ENCODE assay signal across 27 cellular contexts in genomic region chr1:203176744-203177460, GRCh38. TPM values are rescaled to one million over a fixed set of nuclear protein-coding genes. Genes with fewer than 3 reads are reported as not detected.
DNase-seq lines count a peak whose midpoint lies in the region; ATAC-seq, FAIRE-seq and TF ChIP-seq lines count a peak whose summit lies in the region.
"Had no signal": no experiment of that assay in that cellular context is flagged by ENCODE, and none has a peak within 500 bp of the region (broad histone marks: within the 10 kb centered on the region; RNA-seq: fewer than 3 reads in every experiment).

No MANE protein-coding gene starts in this region.

- no peak overlapping the region for H3K4me3 Mint-ChIP-seq in astrocyte (ENCODE audit: unreplicated experiment)
- H3K4me3 Mint-ChIP-seq in nephron progenitor cell, result no peak overlapping the region
- no peak overlapping the region for H3K4me3 Mint-ChIP-seq in activated CD4-positive, alpha-beta T cell treated with anti-CD3 and anti-CD28 coated beads, Interleukin-2, amount 10 ng/mL, durations not matched to agents 24 days and 14 days
- H3K4me3 Mint-ChIP-seq: activated naive CD4-positive, alpha-beta T cell treated with anti-CD3 and anti-CD28 coated beads, Interleukin-2, amount 10 ng/mL, durations not matched to agents 7 days and 5 days; naive B cell; stimulated activated naive B cell treated with anti-CD40 and anti-IgM and Interleukin-4, amounts not matched to agents 10 μg/mL and 1 μg/mL and 100 μg/mL, for 72 hours had no signal

- H3K27ac Mint-ChIP-seq in astrocyte (ENCODE audit: unreplicated experiment), result no peak overlapping the region
- H3K27ac Mint-ChIP-seq in nephron progenitor cell, result peak overlapping the region; percentile 38
- H3K27ac Mint-ChIP-seq in activated CD4-positive, alpha-beta T cell treated with anti-CD3 and anti-CD28 coated beads, Interleukin-2, amount 10 ng/mL, durations not matched to agents 24 days and 14 days, result no peak overlapping the region
- H3K27ac Mint-ChIP-seq: activated naive CD4-positive, alpha-beta T cell treated with anti-CD3 and anti-CD28 coated beads, Interleukin-2, amount 10 ng/mL, durations not matched to agents 7 days and 5 days; naive B cell; stimulated activated naive B cell treated with anti-CD40 and anti-IgM and Interleukin-4, amounts not matched to agents 10 μg/mL and 1 μg/mL and 100 μg/mL, for 72 hours had no signal

- TF ChIP-seq RAD21 in A549 (conservative IDR thresholded peaks at IDR 0.05 in 1 of 2, IDR thresholded peaks at IDR 0.05 in 1 of 2), result no peak

- peak overlapping the region; percentile 56 for H3K4me2 ChIP-seq in A549
- H3K4me2 ChIP-seq in astrocyte (ENCODE audit: low read length), result peak overlapping the region; percentile 61

- H3K4me1 ChIP-seq in A549 (peaks cover 34% of the 10 kb centered on the region), HEK293 (ENCODE audit: control insufficient read depth, insufficient read depth, low read length) (no peaks in the 10 kb centered on the region; the same call in 1 of the 2 replicates), astrocyte (ENCODE audit: insufficient read depth, low read length) (peaks cover 14% of the 10 kb centered on the region)
- H3K4me1 ChIP-seq: pancreas had no signal

- TF ChIP-seq CTCF in A549 (IDR thresholded peaks at IDR 0.05), result no peak
- TF ChIP-seq CTCF in HEK293 (tag by site-specific recombination; IDR thresholded peaks at IDR 0.05), result no peak
- no peak for TF ChIP-seq CTCF in astrocyte (IDR thresholded peaks at IDR 0.05; ENCODE audit: insufficient read depth, low read depth, low read length)
- TF ChIP-seq CTCF in nephron progenitor cell (IDR thresholded peaks at IDR 0.05), result no peak

- H3K9me3 Mint-ChIP-seq in astrocyte (ENCODE audit: unreplicated experiment) (no peaks in the 10 kb centered on the region), nephron progenitor cell (no peaks in the 10 kb centered on the region)
- no peaks in the 10 kb centered on the region for H3K9me3 Mint-ChIP-seq in activated CD4-positive, alpha-beta T cell treated with anti-CD3 and anti-CD28 coated beads, Interleukin-2, amount 10 ng/mL, durations not matched to agents 24 days and 14 days
- H3K9me3 Mint-ChIP-seq: activated naive CD4-positive, alpha-beta T cell treated with anti-CD3 and anti-CD28 coated beads, Interleukin-2, amount 10 ng/mL, durations not matched to agents 7 days and 5 days; naive B cell; stimulated activated naive B cell treated with anti-CD40 and anti-IgM and Interleukin-4, amounts not matched to agents 10 μg/mL and 1 μg/mL and 100 μg/mL, for 72 hours had no signal

- H3K36me3 ChIP-seq in HEK293 (ENCODE audit: control insufficient read depth in 2 of 2, insufficient read depth in 1 of 2, low read length in 2 of 2), result no peaks in the 10 kb centered on the region
- H3K36me3 ChIP-seq in astrocyte (ENCODE audit: insufficient read depth, low read length), result no peaks in the 10 kb centered on the region
- H3K36me3 ChIP-seq: pancreas, vagina had no signal

- H3K27me3 Mint-ChIP-seq in astrocyte (ENCODE audit: low read depth, unreplicated experiment), result peaks cover 13% of the 10 kb centered on the region
- peaks cover 8% of the 10 kb centered on the region for H3K27me3 Mint-ChIP-seq in nephron progenitor cell (ENCODE audit: low read depth, poor library complexity)
- H3K27me3 Mint-ChIP-seq in activated CD4-positive, alpha-beta T cell treated with anti-CD3 and anti-CD28 coated beads, Interleukin-2, amount 10 ng/mL, durations not matched to agents 24 days and 14 days, result no peaks in the 10 kb centered on the region

- WGBS in A549 (ENCODE audit: missing lambda C conversion rate), result 92% methylated on average over 9 of the region's 9 CpGs

- H3K79me2 ChIP-seq in astrocyte (ENCODE audit: insufficient read depth, low read length), result no peaks in the 10 kb centered on the region

- DNase-seq in A549 (ENCODE audit: low read depth in 1 of 2, low spot score in 1 of 2) (no peak), astrocyte (ENCODE audit: low read depth) (no peak), nephron progenitor cell (no peak), GM03348 (ENCODE audit: low spot score) (no peak)
- no peak for DNase-seq in activated CD4-positive, alpha-beta T cell treated with anti-CD3 and anti-CD28 coated beads, Interleukin-2, amount 10 ng/mL, durations not matched to agents 24 days and 14 days
- DNase-seq: activated CD4-positive, alpha-beta T cell treated with anti-CD3 and anti-CD28 coated beads, Interleukin-2, amount 50 U/mL, for 48 hours; anterior cingulate cortex; effector CD4-positive, alpha-beta T cell; GDM1; kidney glomerular epithelial cell; naive B cell; NCI-H1417 treated with DMSO at 0.1 percent for 48 hours; NCI-H2171 treated with DMSO at 0.1 percent for 48 hours; stimulated activated CD4-positive, alpha-beta T cell treated with anti-CD3 and anti-CD28 coated beads, Interleukin-1b, Interleukin-23, amount 100 ng/mL, for 48 hours; stimulated activated naive B cell treated with anti-CD40 and anti-IgM and Interleukin-4, amounts not matched to agents 10 μg/mL and 1 μg/mL and 100 μg/mL, for 72 hours; T-helper 2 cell; testis had no signal

- H4K20me1 ChIP-seq in astrocyte (ENCODE audit: insufficient read depth, low read length), result no peaks in the 10 kb centered on the region

- H3K27ac ChIP-seq in A549 (peak overlapping the region; percentile 76 to 81), HEK293 (ENCODE audit: extremely low read depth, low read depth, low read length) (no peak overlapping the region), astrocyte (ENCODE audit: low read depth, low read length) (no peak overlapping the region)
- H3K27ac ChIP-seq: pancreas, testis, vagina had no signal

- no peak overlapping the region for H2AFZ ChIP-seq in astrocyte (ENCODE audit: low read depth, low read length)

- no peak for FAIRE-seq in A549 (lab: Jason Lieb, UNC)
- FAIRE-seq in astrocyte (lab: Jason Lieb, UNC), result no peak
- FAIRE-seq: pancreas had no signal

- POLR2A ChIA-PET in A549 (lab: Yijun Ruan, JAX) (no interaction called here), HEK293 (lab: Yijun Ruan, JAX) (no interaction called here)

- intact Hi-C loops in activated CD4-positive, alpha-beta T cell treated with anti-CD3 and anti-CD28 coated beads, Interleukin-2, amount 10 ng/mL, durations not matched to agents 24 days and 14 days (cut with micrococcal nuclease), result no loop called here

- peaks cover 22% of the 10 kb centered on the region for H3K4me1 Mint-ChIP-seq in astrocyte (ENCODE audit: low read depth, unreplicated experiment)
- peaks cover 51% of the 10 kb centered on the region for H3K4me1 Mint-ChIP-seq in nephron progenitor cell
- no peaks in the 10 kb centered on the region for H3K4me1 Mint-ChIP-seq in activated CD4-positive, alpha-beta T cell treated with anti-CD3 and anti-CD28 coated beads, Interleukin-2, amount 10 ng/mL, durations not matched to agents 24 days and 14 days
- H3K4me1 Mint-ChIP-seq: activated naive CD4-positive, alpha-beta T cell treated with anti-CD3 and anti-CD28 coated beads, Interleukin-2, amount 10 ng/mL, durations not matched to agents 7 days and 5 days had no signal

- ATAC-seq in A549 (no peak), GM19455 (IDR thresholded peaks at IDR 0.05; ENCODE audit: unreplicated experiment) (no peak), HG02938 (IDR thresholded peaks at IDR 0.05; ENCODE audit: unreplicated experiment) (no peak)
- ATAC-seq: stimulated activated naive B cell treated with anti-CD40 and anti-IgM and Interleukin-4, amounts not matched to agents 10 μg/mL and 1 μg/mL and 100 μg/mL, for 72 hours had no signal

- H3K4me3 ChIP-seq in A549 (no peak overlapping the region), HEK293 (ENCODE audit: low read depth, low read length) (no peak overlapping the region), astrocyte (ENCODE audit: insufficient read depth, low read depth, low read length) (no peak overlapping the region)
- H3K4me3 ChIP-seq: pancreas, testis, vagina had no signal

- H3K36me3 Mint-ChIP-seq in astrocyte (ENCODE audit: low read depth, unreplicated experiment) (no peaks in the 10 kb centered on the region), nephron progenitor cell (ENCODE audit: low read depth) (no peaks in the 10 kb centered on the region)
- H3K36me3 Mint-ChIP-seq in activated CD4-positive, alpha-beta T cell treated with anti-CD3 and anti-CD28 coated beads, Interleukin-2, amount 10 ng/mL, durations not matched to agents 24 days and 14 days (ENCODE audit: low read depth), result no peaks in the 10 kb centered on the region
- H3K36me3 Mint-ChIP-seq: activated naive CD4-positive, alpha-beta T cell treated with anti-CD3 and anti-CD28 coated beads, Interleukin-2, amount 10 ng/mL, durations not matched to agents 7 days and 5 days; naive B cell; stimulated activated naive B cell treated with anti-CD40 and anti-IgM and Interleukin-4, amounts not matched to agents 10 μg/mL and 1 μg/mL and 100 μg/mL, for 72 hours had no signal

- H3K9me3 ChIP-seq in A549 (no peaks in the 10 kb centered on the region), HEK293 (ENCODE audit: control insufficient read depth, insufficient read depth, low read depth, low read length) (no peaks in the 10 kb centered on the region), astrocyte (ENCODE audit: insufficient read depth, low read depth, low read length) (no peaks in the 10 kb centered on the region)
- H3K9me3 ChIP-seq: pancreas, testis, vagina had no signal

- H3K27me3 ChIP-seq in astrocyte (ENCODE audit: insufficient read depth, low read length), result no peaks in the 10 kb centered on the region
- H3K27me3 ChIP-seq: pancreas, testis, vagina had no signal

- no peak overlapping the region for H3K9ac ChIP-seq in astrocyte (ENCODE audit: low read length)

- CTCF ChIA-PET in A549 (lab: Yijun Ruan, JAX), result interaction anchor here (1.0 to 13.2 kb wide), 8 partner anchors 10 to 137 kb away, joined by 3 to 188 read pairs (median 16); partner anchors contain the start of gene CHI3L1
- CTCF ChIA-PET in HEK293 (lab: Yijun Ruan, JAX), result interaction anchor here (0.7 to 1.4 kb wide), 3 partner anchors 40 to 106 kb away, joined by 4 to 5 read pairs (median 4); no protein-coding TSS in a partner anchor

- no peak for TF ChIP-seq POLR2A in A549 (IDR thresholded peaks at IDR 0.05; ENCODE audit: low read length)

- no peak for TF ChIP-seq EP300 in A549 (IDR thresholded peaks at IDR 0.05)

RNA-seq across cellular contexts. Expression of gene MYBPH, which starts 1.3 kb away (rescaled TPM):
- not detected in 2 replicates for polyA plus RNA-seq in A549 (2011; rRNA removed)
- not detected in 2 replicates for polyA plus RNA-seq in A549 (2012; cell fraction: cytosol; rRNA removed)
- polyA plus RNA-seq in A549 (2012; cell fraction: nucleus; rRNA removed), result 0.07 TPM in 1 of 2 replicates, not detected in the other
- not detected in 3 replicates for polyA plus RNA-seq in A549 (2017; fragmentation: RNase III; extraction: RNeasy Plus Mini Kit Qiagen cat#74134 plus additional on column Dnase treatment)
- polyA minus RNA-seq in A549 (2011; rRNA and poly(A)+ RNA removed), result not detected in 2 replicates
- total RNA-seq in astrocyte, result not detected in 2 replicates
- total RNA-seq in activated CD4-positive, alpha-beta T cell treated with anti-CD3 and anti-CD28 coated beads, Interleukin-2, amount 10 ng/mL, durations not matched to agents 24 days and 14 days, result not detected in 2 replicates
- total RNA-seq: lung microvascular endothelial cell, pancreas, sciatic nerve, vagina had no signal
- polyA plus RNA-seq: esophagus, pancreas had no signal

RNA-seq across cellular contexts. Expression of gene CHI3L1, which starts 9.6 kb away (rescaled TPM):
- polyA plus RNA-seq in A549 (2011; rRNA removed), result not detected in 2 replicates
- not detected in 2 replicates for polyA plus RNA-seq in A549 (2012; cell fraction: cytosol; rRNA removed)
- polyA plus RNA-seq in A549 (2012; cell fraction: nucleus; rRNA removed), result not detected in 2 replicates
- polyA plus RNA-seq in A549 (2017; fragmentation: RNase III; extraction: RNeasy Plus Mini Kit Qiagen cat#74134 plus additional on column Dnase treatment), result 0.04 TPM in 1 of 3 replicates, not detected in the others
- not detected in 2 replicates for polyA minus RNA-seq in A549 (2011; rRNA and poly(A)+ RNA removed)
- total RNA-seq in astrocyte, result 0.20 and 0.34 TPM in 2 replicates
- not detected in 2 replicates for total RNA-seq in activated CD4-positive, alpha-beta T cell treated with anti-CD3 and anti-CD28 coated beads, Interleukin-2, amount 10 ng/mL, durations not matched to agents 24 days and 14 days
- total RNA-seq: lung microvascular endothelial cell had no signal

RNA-seq across cellular contexts. Expression of gene ADORA1, which starts 49.4 kb away (rescaled TPM):
- polyA plus RNA-seq in A549 (2011; rRNA removed) (0.48 and 0.50 TPM in 2 replicates), A549 (2017; fragmentation: RNase III; extraction: RNeasy Plus Mini Kit Qiagen cat#74134 plus additional on column Dnase treatment) (0.94 to 2.4 TPM (median 1.8 TPM) in 3 replicates)
- 0.20 and 0.36 TPM in 2 replicates for polyA plus RNA-seq in A549 (2012; cell fraction: cytosol; rRNA removed)
- 0.53 and 0.72 TPM in 2 replicates for polyA plus RNA-seq in A549 (2012; cell fraction: nucleus; rRNA removed)
- 0.50 and 0.58 TPM in 2 replicates for polyA minus RNA-seq in A549 (2011; rRNA and poly(A)+ RNA removed)
- total RNA-seq in astrocyte, result 2.2 and 5.7 TPM in 2 replicates
- not detected in 2 replicates for total RNA-seq in activated CD4-positive, alpha-beta T cell treated with anti-CD3 and anti-CD28 coated beads, Interleukin-2, amount 10 ng/mL, durations not matched to agents 24 days and 14 days
- total RNA-seq: lung microvascular endothelial cell had no signal

RNA-seq across cellular contexts. Expression of gene CHIT1, which starts 52.6 kb away (rescaled TPM):
- polyA plus RNA-seq in A549 (2011; rRNA removed), result not detected in 2 replicates
- polyA plus RNA-seq in A549 (2012; cell fraction: cytosol; rRNA removed), result under 0.01 TPM in 1 of 2 replicates, not detected in the other
- polyA plus RNA-seq in A549 (2012; cell fraction: nucleus; rRNA removed), result not detected in 2 replicates
- polyA plus RNA-seq in A549 (2017; fragmentation: RNase III; extraction: RNeasy Plus Mini Kit Qiagen cat#74134 plus additional on column Dnase treatment), result not detected in 3 replicates
- polyA minus RNA-seq in A549 (2011; rRNA and poly(A)+ RNA removed), result not detected in 2 replicates
- total RNA-seq in astrocyte, result not detected in 2 replicates
- 0.21 and 0.70 TPM in 2 replicates for total RNA-seq in activated CD4-positive, alpha-beta T cell treated with anti-CD3 and anti-CD28 coated beads, Interleukin-2, amount 10 ng/mL, durations not matched to agents 24 days and 14 days
- total RNA-seq: lung microvascular endothelial cell, vagina had no signal
- polyA plus RNA-seq: AG04450 had no signal

Comparison
In these comparisons a context has a peak if more than half of its experiments do, and no peak if none do; other contexts are left out.
1. H3K27ac ChIP-seq: peak in A549 (2 of 2); none in HEK293 (single experiment) and astrocyte (single experiment).